In genomic region chr10:24456319-24456718, GRCh38 we compare ENCODE assay signal across 10 cellular contexts.
DNase-seq lines count a peak whose midpoint lies in the region; TF ChIP-seq lines count a peak whose summit lies in the region.
"Had no signal": no experiment of that assay in that cellular context is flagged by ENCODE, and none has a peak within 500 bp of the region (broad histone marks: within the 10 kb centered on the region; RNA-seq: fewer than 3 reads in every experiment).

No MANE protein-coding gene starts in this region.

- DNase-seq in H4 (ENCODE audit: low spot score) (peak; percentile 34), WERI-Rb-1 (peak; percentile 20), fibroblast of villous mesenchyme (ENCODE audit: low read depth) (peak; percentile 59), skeletal muscle cell (ENCODE audit: low read depth) (peak; percentile 76), SIG-M5 treated with dmso at 0.1 percent for 504 hours (lab: John Stamatoyannopoulos, UW; ENCODE audit: unreplicated experiment) (no peak), SK-N-DZ (ENCODE audit: low spot score) (no peak), Kasumi-1 (lab: John Stamatoyannopoulos, UW) (no peak)
- no peak for DNase-seq in stimulated activated CD4-positive, alpha-beta T cell treated with anti-CD3 and anti-CD28 coated beads, Interleukin-2, amount 100 ng/mL, for 48 hours
- DNase-seq: DMS53, NCI-H2171 treated with DMSO at 0.1 percent for 48 hours had no signal

- H3K27me3 ChIP-seq in WERI-Rb-1 (ENCODE audit: insufficient read depth, low read depth, severe bottlenecking) = no peaks in the 10 kb centered on the region

- no peaks in the 10 kb centered on the region for H3K9me3 ChIP-seq in WERI-Rb-1 (ENCODE audit: severe bottlenecking)

- TF ChIP-seq CTCF in WERI-Rb-1 (IDR thresholded peaks at IDR 0.05; ENCODE audit: low read depth, low read length) (no peak), fibroblast of villous mesenchyme (IDR thresholded peaks at IDR 0.05; ENCODE audit: insufficient read depth, low read depth, low read length) (no peak)

- H3K36me3 ChIP-seq in WERI-Rb-1 = no peaks in the 10 kb centered on the region

- no peak overlapping the region for H3K27ac ChIP-seq in WERI-Rb-1

- H3K4me3 ChIP-seq in WERI-Rb-1 (ENCODE audit: low read depth, low read length) (no peak overlapping the region), fibroblast of villous mesenchyme (ENCODE audit: low read depth, low read length) (no peak overlapping the region), skeletal muscle cell (ENCODE audit: low read depth, low read length) (no peak overlapping the region)

Comparison
In these comparisons a context has a peak if more than half of its experiments do, and no peak if none do; other contexts are left out.
1. DNase-seq: peak in H4 (single experiment), WERI-Rb-1 (single experiment), fibroblast of villous mesenchyme (single experiment) and skeletal muscle cell (single experiment); none in SIG-M5 treated with dmso at 0.1 percent for 504 hours (single experiment), stimulated activated CD4-positive, alpha-beta T cell treated with anti-CD3 and anti-CD28 coated beads, Interleukin-2, amount 100 ng/mL, for 48 hours (0 of 2), SK-N-DZ (single experiment) and Kasumi-1 (0 of 2).